Comparison of ENCODE assay signal across 27 cellular contexts in genomic region chr4:11685481-11685880, GRCh38.
"Had no signal": no experiment of that assay in that cellular context is flagged by ENCODE, and none has a peak within 500 bp of the region (broad histone marks: within the 10 kb centered on the region; RNA-seq: fewer than 3 reads in every experiment).

No MANE protein-coding gene starts in this region.

- H3K4me1 Mint-ChIP-seq: endodermal cell, mesothelial cell of epicardium had no signal

- ATAC-seq: effector memory CD8-positive, alpha-beta T cell; esophagus mucosa; gastrocnemius medialis; heart right ventricle; left cardiac atrium; left lung; left ventricle myocardium superior; lower lobe of right lung; mucosa of descending colon had no signal

- FAIRE-seq: endometrium, islet of Langerhans, keratinocyte had no signal

- H3K4me3 Mint-ChIP-seq: dendritic cell treated with granulocyte-macrophage colony-stimulating factor and Interleukin-4, amounts not matched to agents 40 ng/mL and 50 ng/mL, for 4 days; effector memory CD8-positive, alpha-beta T cell; endodermal cell; mesothelial cell of epicardium had no signal

- H3K27ac Mint-ChIP-seq: dendritic cell treated with granulocyte-macrophage colony-stimulating factor and Interleukin-4, amounts not matched to agents 40 ng/mL and 50 ng/mL, for 4 days; effector memory CD8-positive, alpha-beta T cell; endodermal cell; mesothelial cell of epicardium had no signal

- H3K27me3 ChIP-seq: colonic mucosa, esophagus squamous epithelium, gastrocnemius medialis, heart right ventricle, left lung had no signal

- H3K27ac ChIP-seq: colonic mucosa, epithelial cell of prostate, esophagus squamous epithelium, gastrocnemius medialis, heart right ventricle, left lung, lower lobe of right lung had no signal

- H3K36me3 ChIP-seq: colonic mucosa, esophagus squamous epithelium, gastrocnemius medialis, heart right ventricle, left lung, lower lobe of right lung had no signal

- H3K4me1 ChIP-seq: colonic mucosa, esophagus squamous epithelium, gastrocnemius medialis, left lung, lower lobe of right lung had no signal

- DNase-seq: colonic mucosa; cortex of kidney; effector CD8-positive, alpha-beta T cell; effector memory CD8-positive, alpha-beta T cell; endodermal cell; erythroblast; esophagus squamous epithelium; foreskin fibroblast; foreskin melanocyte; gastrocnemius medialis; glutamatergic neuron; head of caudate nucleus; heart right ventricle; hippocampal formation; left cardiac atrium; left lung; left ventricle myocardium superior; lower lobe of right lung; mesenchymal stem cell; mucosa of descending colon had no signal

- H3K9me3 ChIP-seq: colonic mucosa, esophagus squamous epithelium, gastrocnemius medialis, heart right ventricle, left lung, lower lobe of right lung, mucosa of descending colon had no signal

- H3K9me3 Mint-ChIP-seq: dendritic cell treated with granulocyte-macrophage colony-stimulating factor and Interleukin-4, amounts not matched to agents 40 ng/mL and 50 ng/mL, for 4 days; endodermal cell; mesothelial cell of epicardium had no signal

- H3K27me3 Mint-ChIP-seq: dendritic cell treated with granulocyte-macrophage colony-stimulating factor and Interleukin-4, amounts not matched to agents 40 ng/mL and 50 ng/mL, for 4 days had no signal

- H3K4me3 ChIP-seq: colonic mucosa, esophagus squamous epithelium, gastrocnemius medialis, heart right ventricle, left lung, lower lobe of right lung, mucosa of descending colon had no signal
